ENCODE assay signal across 11 cellular contexts in the genomic region with DNA sequence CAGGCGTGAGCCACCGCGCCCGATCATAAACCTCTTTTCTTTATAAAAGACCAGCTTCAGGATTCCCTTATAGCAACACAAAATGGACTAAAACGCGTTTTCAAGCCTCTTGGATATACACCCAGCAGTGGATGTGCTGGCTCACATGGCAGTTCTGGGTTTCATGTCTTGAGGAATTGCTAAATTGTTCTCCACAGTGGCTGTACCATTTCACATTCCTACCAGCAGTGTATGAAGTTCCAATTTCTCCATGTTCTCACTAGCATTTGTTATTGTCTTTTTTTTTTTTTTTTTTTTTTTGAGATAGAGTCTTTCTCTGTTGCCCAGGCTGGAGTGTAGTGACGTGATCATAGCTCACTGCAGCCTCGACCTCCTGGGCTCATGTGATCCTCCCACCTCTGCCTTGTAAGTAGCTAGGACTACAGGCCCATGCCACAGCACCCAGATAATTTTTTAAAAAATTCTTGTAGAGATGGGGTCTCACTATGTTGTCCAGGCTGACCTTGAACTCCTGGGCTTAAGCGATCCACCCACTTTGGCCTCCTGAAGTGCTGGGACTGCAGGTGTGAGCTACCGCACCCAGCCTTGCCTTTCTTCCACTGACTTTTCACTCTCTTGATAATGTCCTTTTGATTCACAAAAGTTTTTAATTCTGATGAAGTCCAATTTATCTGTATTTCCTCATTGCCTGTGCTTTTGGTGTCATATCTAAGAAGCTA. TPM values are rescaled to one million over a fixed set of nuclear protein-coding genes. Genes with fewer than 3 reads are reported as not detected.
"Had no signal": no experiment of that assay in that cellular context is flagged by ENCODE, and none has a peak within 500 bp of the region (broad histone marks: within the 10 kb centered on the region; RNA-seq: fewer than 3 reads in every experiment).

No MANE protein-coding gene starts in this region.

- H3K27ac ChIP-seq: heart right ventricle, parathyroid adenoma, skin epidermis, vagina had no signal

- H2AFZ ChIP-seq: parathyroid adenoma had no signal

- H3K27me3 Mint-ChIP-seq: activated naive CD8-positive, alpha-beta T cell treated with anti-CD3 and anti-CD28 coated beads, Interleukin-2, amount 50 U/mL, for 24 hours had no signal

- H3K4me1 Mint-ChIP-seq: activated naive CD8-positive, alpha-beta T cell treated with anti-CD3 and anti-CD28 coated beads, Interleukin-2, amount 50 U/mL, for 24 hours; neural crest cell had no signal

- H3K27ac Mint-ChIP-seq: activated naive CD8-positive, alpha-beta T cell treated with anti-CD3 and anti-CD28 coated beads, Interleukin-2, amount 50 U/mL, for 24 hours had no signal

- H3K9ac ChIP-seq: parathyroid adenoma had no signal

- H3K9me3 ChIP-seq: heart right ventricle, vagina had no signal

- ATAC-seq: activated naive CD8-positive, alpha-beta T cell treated with anti-CD3 and anti-CD28 coated beads, Interleukin-2, amount 50 U/mL, for 24 hours; heart right ventricle had no signal

- H3K79me2 ChIP-seq: parathyroid adenoma had no signal

- H3K9me3 Mint-ChIP-seq: activated naive CD8-positive, alpha-beta T cell treated with anti-CD3 and anti-CD28 coated beads, Interleukin-2, amount 50 U/mL, for 24 hours; neural crest cell had no signal

- H3K4me3 ChIP-seq: heart right ventricle, skin epidermis, vagina had no signal

- DNase-seq: activated CD4-positive, alpha-beta T cell treated with anti-CD3 and anti-CD28 coated beads, Interleukin-2, amount 50 U/mL, for 48 hours; activated CD4-positive, CD25-positive, alpha-beta regulatory T cell treated with anti-CD3 and anti-CD28 coated beads, Interleukin-2, amount 50 U/mL, for 72 hours; activated naive CD8-positive, alpha-beta T cell treated with anti-CD3 and anti-CD28 coated beads, Interleukin-2, amount 50 U/mL, for 24 hours; activated T-cell treated with anti-CD3 and anti-CD28 coated beads, Interleukin-2, amount 50 U/mL, for 48 hours; effector memory CD4-positive, alpha-beta T cell; heart right ventricle had no signal

- H3K4me3 Mint-ChIP-seq: activated naive CD8-positive, alpha-beta T cell treated with anti-CD3 and anti-CD28 coated beads, Interleukin-2, amount 50 U/mL, for 24 hours; neural crest cell had no signal

- H3K27me3 ChIP-seq: heart right ventricle, vagina had no signal

- H3K4me1 ChIP-seq: heart right ventricle, parathyroid adenoma, vagina had no signal

RNA-seq across cellular contexts. Expression of a gene that starts 23.3 kb away (rescaled TPM):
- total RNA-seq: cardiac septum, heart right ventricle, neural crest cell, vagina had no signal
